Comparison of ENCODE assay signal across 9 cellular contexts in the genomic region with DNA sequence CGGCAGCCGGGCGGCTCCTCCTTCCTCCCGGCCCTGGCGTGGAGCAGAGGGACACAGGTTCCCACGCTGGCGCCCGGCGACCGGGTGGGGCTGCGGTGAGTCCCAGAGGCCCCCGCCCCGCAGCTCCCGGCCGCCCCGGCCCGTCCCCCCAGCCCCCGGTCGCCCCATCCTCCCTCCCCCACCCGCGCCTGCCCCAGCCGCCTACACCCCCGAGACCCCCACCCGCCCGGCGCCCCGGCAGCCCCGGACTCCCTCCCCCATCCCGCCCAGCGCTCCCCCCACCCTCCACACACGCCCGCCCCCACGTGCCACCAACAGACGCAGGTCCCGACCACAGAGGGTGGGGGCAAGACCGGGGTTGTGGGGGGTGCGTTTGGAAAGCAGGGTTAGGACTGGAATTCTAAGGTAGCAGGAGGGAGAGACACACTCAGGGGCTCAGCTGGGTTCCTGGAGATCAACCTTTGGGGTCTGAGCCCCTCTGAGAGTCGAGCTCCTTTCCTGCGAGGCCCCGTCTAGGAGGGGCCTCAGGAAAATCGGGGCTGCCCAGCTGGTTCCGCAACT. TPM values are rescaled to one million over a fixed set of nuclear protein-coding genes. Genes with fewer than 3 reads are reported as not detected.
DNase-seq lines count a peak whose midpoint lies in the region; ATAC-seq, FAIRE-seq and TF ChIP-seq lines count a peak whose summit lies in the region.
"Had no signal": no experiment of that assay in that cellular context is flagged by ENCODE, and none has a peak within 500 bp of the region (broad histone marks: within the 10 kb centered on the region; RNA-seq: fewer than 3 reads in every experiment).

No MANE protein-coding gene starts in this region.

- POLR2A ChIA-PET in A549 (lab: Yijun Ruan, JAX) = no interaction called here

- DNase-seq in A549 (ENCODE audit: low read depth in 1 of 2, low spot score in 1 of 2) = no peak
- no peak for DNase-seq in activated naive CD8-positive, alpha-beta T cell treated with anti-CD3 and anti-CD28 coated beads, Interleukin-2, amount 50 U/mL, for 24 hours
- DNase-seq in lung (ENCODE audit: low spot score) = no peak
- DNase-seq in NCI-H510A (lab: John Stamatoyannopoulos, UW) = no peak
- no peak for DNase-seq in DMS 273 treated with DMSO at 0.1 percent for 48 hours (lab: John Stamatoyannopoulos, UW)
- no peak for DNase-seq in HTR-8/SVneo (ENCODE audit: insufficient read length, low spot score)

- H3K4me1 ChIP-seq in A549 = peaks cover 5% of the 10 kb centered on the region; the same call in 1 of the 3 replicates
- peaks cover 0 to 12% of the 10 kb centered on the region in 2 donors for H3K4me1 ChIP-seq in lung (ENCODE audit: control insufficient read depth in 2 of 2, insufficient read depth in 2 of 2, low read length in 2 of 2)

- peak overlapping the region; percentile 100 for H3K4me2 ChIP-seq in A549

- H3K27ac Mint-ChIP-seq in activated naive CD8-positive, alpha-beta T cell treated with anti-CD3 and anti-CD28 coated beads, Interleukin-2, amount 50 U/mL, for 24 hours = peak overlapping the region; percentile 69

- no peak for TF ChIP-seq RAD21 in A549 (conservative IDR thresholded peaks at IDR 0.05 in 1 of 2, IDR thresholded peaks at IDR 0.05 in 1 of 2)

- 72% methylated on average over 4 of the region's 42 CpGs for WGBS in A549 (ENCODE audit: missing lambda C conversion rate)
- 5 to 21% methylated on average over 14 to 41 of the region's 42 CpGs for WGBS in lung, 2 donors

- no peak for TF ChIP-seq EP300 in A549 (IDR thresholded peaks at IDR 0.05)

- ATAC-seq in A549 (no peak), HG03354 (IDR thresholded peaks at IDR 0.05; ENCODE audit: poor library complexity, severe bottlenecking, unreplicated experiment) (peak; percentile 7), lung (ENCODE audit: insufficient read depth, low FRiP score) (no peak), HG02840 (IDR thresholded peaks at IDR 0.05; ENCODE audit: low FRiP score, unreplicated experiment) (no peak)
- no peak for ATAC-seq in activated naive CD8-positive, alpha-beta T cell treated with anti-CD3 and anti-CD28 coated beads, Interleukin-2, amount 50 U/mL, for 24 hours

- H3K4me3 Mint-ChIP-seq in activated naive CD8-positive, alpha-beta T cell treated with anti-CD3 and anti-CD28 coated beads, Interleukin-2, amount 50 U/mL, for 24 hours = peak overlapping the region; percentile 67

- H3K4me3 ChIP-seq in A549 (peak overlapping the region; percentile 94), lung (peak overlapping the region; percentile 47)

- no peak for FAIRE-seq in A549 (lab: Jason Lieb, UNC)
- FAIRE-seq in HTR-8/SVneo (lab: Jason Lieb, UNC) = no peak
- FAIRE-seq: GM18507 had no signal

- H3K4me1 Mint-ChIP-seq in activated naive CD8-positive, alpha-beta T cell treated with anti-CD3 and anti-CD28 coated beads, Interleukin-2, amount 50 U/mL, for 24 hours = peaks cover 40% of the 10 kb centered on the region

- TF ChIP-seq CTCF in A549 (IDR thresholded peaks at IDR 0.05) (no peak), lung (IDR thresholded peaks at IDR 0.05; ENCODE audit: control extremely low read depth, extremely low read depth) (no peak)

- no peaks in the 10 kb centered on the region for H3K27me3 ChIP-seq in lung (ENCODE audit: control insufficient read depth, insufficient read depth)

- H3K9me3 ChIP-seq in A549 = no peaks in the 10 kb centered on the region
- no peaks in the 10 kb centered on the region for H3K9me3 ChIP-seq in lung (ENCODE audit: control insufficient read depth in 2 of 2, insufficient read depth in 1 of 2, low read length in 1 of 2)

- H3K36me3 ChIP-seq in lung (ENCODE audit: control insufficient read depth in 2 of 2, insufficient read depth in 2 of 2, low read length in 2 of 2) = peaks cover 0 to 18% of the 10 kb centered on the region in 2 donors

- no peaks in the 10 kb centered on the region for H3K9me3 Mint-ChIP-seq in activated naive CD8-positive, alpha-beta T cell treated with anti-CD3 and anti-CD28 coated beads, Interleukin-2, amount 50 U/mL, for 24 hours

- H3K27me3 Mint-ChIP-seq in activated naive CD8-positive, alpha-beta T cell treated with anti-CD3 and anti-CD28 coated beads, Interleukin-2, amount 50 U/mL, for 24 hours = peaks cover 3% of the 10 kb centered on the region

- peaks cover 10% of the 10 kb centered on the region for H3K36me3 Mint-ChIP-seq in activated naive CD8-positive, alpha-beta T cell treated with anti-CD3 and anti-CD28 coated beads, Interleukin-2, amount 50 U/mL, for 24 hours (ENCODE audit: low read depth)

- CTCF ChIA-PET in A549 (lab: Yijun Ruan, JAX) = interaction anchor here (1.7 to 8.7 kb wide), 3 partner anchors 17 to 160 kb away, joined by 4 to 49 read pairs (median 11); partner anchors contain the start of gene IFITM2

- peak; percentile 57 for TF ChIP-seq POLR2A in A549 (IDR thresholded peaks at IDR 0.05; ENCODE audit: low read length)

- H3K27ac ChIP-seq in A549 = peak overlapping the region; percentile 92 to 96
- no peak overlapping the region for H3K27ac ChIP-seq in lung (ENCODE audit: low read depth in 1 of 2, low read length in 1 of 2)

TF ChIP-seq in A549, 52 proteins besides CTCF, POLR2A, EP300 and RAD21:
- TF ChIP-seq, protein P1, sequence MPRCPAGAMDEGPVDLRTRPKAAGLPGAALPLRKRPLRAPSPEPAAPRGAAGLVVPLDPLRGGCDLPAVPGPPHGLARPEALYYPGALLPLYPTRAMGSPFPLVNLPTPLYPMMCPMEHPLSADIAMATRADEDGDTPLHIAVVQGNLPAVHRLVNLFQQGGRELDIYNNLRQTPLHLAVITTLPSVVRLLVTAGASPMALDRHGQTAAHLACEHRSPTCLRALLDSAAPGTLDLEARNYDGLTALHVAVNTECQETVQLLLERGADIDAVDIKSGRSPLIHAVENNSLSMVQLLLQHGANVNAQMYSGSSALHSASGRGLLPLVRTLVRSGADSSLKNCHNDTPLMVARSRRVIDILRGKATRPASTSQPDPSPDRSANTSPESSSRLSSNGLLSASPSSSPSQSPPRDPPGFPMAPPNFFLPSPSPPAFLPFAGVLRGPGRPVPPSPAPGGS (IDR thresholded peaks at IDR 0.05) = 0 out of 3 replicates have a peak, but pooled peaks have one; percentile 28
- TF ChIP-seq MAFK (IDR thresholded peaks at IDR 0.05; ENCODE audit: partially characterized antibody) = no peak

RNA-seq across cellular contexts. Expression of gene PGGHG, which starts 0.3 kb away (rescaled TPM):
- 7.2 and 7.9 TPM in 2 replicates for polyA plus RNA-seq in A549 (2011; rRNA removed)
- 10.1 and 12.9 TPM in 2 replicates for polyA plus RNA-seq in A549 (2012; cell fraction: cytosol; rRNA removed)
- 167 and 194 TPM in 2 replicates for polyA plus RNA-seq in A549 (2012; cell fraction: nucleus; rRNA removed)
- 12.9 to 19.5 TPM (median 18.3 TPM) in 3 replicates for polyA plus RNA-seq in A549 (2017; fragmentation: RNase III; extraction: RNeasy Plus Mini Kit Qiagen cat#74134 plus additional on column Dnase treatment)
- polyA minus RNA-seq in A549 (2011; rRNA and poly(A)+ RNA removed) = 2.4 and 3.8 TPM in 2 replicates
- total RNA-seq in lung = 10 to 100 TPM; 21.6 to 63.3 TPM
- polyA plus RNA-seq in lung = 100 to 1,000 TPM; 112 to 145 TPM

RNA-seq across cellular contexts. Expression of gene IFITM5, which starts 10.1 kb away (rescaled TPM):
- not detected in 2 replicates for polyA plus RNA-seq in A549 (2011; rRNA removed)
- polyA plus RNA-seq in A549 (2012; cell fraction: cytosol; rRNA removed) = not detected in 2 replicates
- polyA plus RNA-seq in A549 (2012; cell fraction: nucleus; rRNA removed) = not detected in 2 replicates
- polyA plus RNA-seq in A549 (2017; fragmentation: RNase III; extraction: RNeasy Plus Mini Kit Qiagen cat#74134 plus additional on column Dnase treatment) = not detected in 3 replicates
- polyA minus RNA-seq in A549 (2011; rRNA and poly(A)+ RNA removed) = not detected in 2 replicates
- not detected for total RNA-seq in lung
- not detected for polyA plus RNA-seq in lung

RNA-seq across cellular contexts. Expression of gene NLRP6, which starts 11.0 kb away (rescaled TPM):
- polyA plus RNA-seq in A549 (2011; rRNA removed) (0.03 TPM in 1 of 2 replicates, not detected in the other), A549 (2017; fragmentation: RNase III; extraction: RNeasy Plus Mini Kit Qiagen cat#74134 plus additional on column Dnase treatment) (not detected in 3 replicates), lung (1 to 10 TPM in 1 of 2 donors, under 1 TPM in 1; 0.08 to 9.6 TPM)
- 0.01 TPM in 1 of 2 replicates, not detected in the other for polyA plus RNA-seq in A549 (2012; cell fraction: cytosol; rRNA removed)
- 0.02 TPM in 2 replicates for polyA plus RNA-seq in A549 (2012; cell fraction: nucleus; rRNA removed)
- polyA minus RNA-seq in A549 (2011; rRNA and poly(A)+ RNA removed) = not detected in 2 replicates
- total RNA-seq in lung = 1 to 10 TPM; 2.1 to 2.7 TPM

RNA-seq across cellular contexts. Expression of gene IFITM2, which starts 18.4 kb away (rescaled TPM):
- polyA plus RNA-seq in A549 (2011; rRNA removed) (36.4 and 61.3 TPM in 2 replicates), A549 (2017; fragmentation: RNase III; extraction: RNeasy Plus Mini Kit Qiagen cat#74134 plus additional on column Dnase treatment) (38.8 to 52.7 TPM (median 43.6 TPM) in 3 replicates), lung (1,000 to 10,000 TPM; 1,063 to 4,189 TPM)
- 59.6 and 59.7 TPM in 2 replicates for polyA plus RNA-seq in A549 (2012; cell fraction: cytosol; rRNA removed)
- polyA plus RNA-seq in A549 (2012; cell fraction: nucleus; rRNA removed) = 36.2 and 38.3 TPM in 2 replicates
- 41.3 and 60.9 TPM in 2 replicates for polyA minus RNA-seq in A549 (2011; rRNA and poly(A)+ RNA removed)
- 100 to 1,000 TPM in 1 of 2 donors, 10 to 100 TPM in 1; 75.7 to 656 TPM for total RNA-seq in lung

RNA-seq across cellular contexts. Expression of gene IFITM1, which starts 24.6 kb away (rescaled TPM):
- polyA plus RNA-seq in A549 (2011; rRNA removed) (1.7 and 2.4 TPM in 2 replicates), A549 (2017; fragmentation: RNase III; extraction: RNeasy Plus Mini Kit Qiagen cat#74134 plus additional on column Dnase treatment) (0.14 to 0.16 TPM in 2 of 3 replicates, not detected in the other), lung (100 to 1,000 TPM; 275 to 531 TPM)
- 0.41 and 0.44 TPM in 2 replicates for polyA plus RNA-seq in A549 (2012; cell fraction: cytosol; rRNA removed)
- polyA plus RNA-seq in A549 (2012; cell fraction: nucleus; rRNA removed) = 0.21 and 0.22 TPM in 2 replicates
- 1.6 and 2.0 TPM in 2 replicates for polyA minus RNA-seq in A549 (2011; rRNA and poly(A)+ RNA removed)
- 100 to 1,000 TPM in 1 of 2 donors, 10 to 100 TPM in 1; 53.3 to 104 TPM for total RNA-seq in lung

Comparison
In these comparisons a context has a peak if more than half of its experiments do, and no peak if none do; other contexts are left out.
1. H3K27ac ChIP-seq: peak in A549 (2 of 2); none in lung (0 of 2).